1 cellular context compared by ENCODE assay signal in the genomic region with DNA sequence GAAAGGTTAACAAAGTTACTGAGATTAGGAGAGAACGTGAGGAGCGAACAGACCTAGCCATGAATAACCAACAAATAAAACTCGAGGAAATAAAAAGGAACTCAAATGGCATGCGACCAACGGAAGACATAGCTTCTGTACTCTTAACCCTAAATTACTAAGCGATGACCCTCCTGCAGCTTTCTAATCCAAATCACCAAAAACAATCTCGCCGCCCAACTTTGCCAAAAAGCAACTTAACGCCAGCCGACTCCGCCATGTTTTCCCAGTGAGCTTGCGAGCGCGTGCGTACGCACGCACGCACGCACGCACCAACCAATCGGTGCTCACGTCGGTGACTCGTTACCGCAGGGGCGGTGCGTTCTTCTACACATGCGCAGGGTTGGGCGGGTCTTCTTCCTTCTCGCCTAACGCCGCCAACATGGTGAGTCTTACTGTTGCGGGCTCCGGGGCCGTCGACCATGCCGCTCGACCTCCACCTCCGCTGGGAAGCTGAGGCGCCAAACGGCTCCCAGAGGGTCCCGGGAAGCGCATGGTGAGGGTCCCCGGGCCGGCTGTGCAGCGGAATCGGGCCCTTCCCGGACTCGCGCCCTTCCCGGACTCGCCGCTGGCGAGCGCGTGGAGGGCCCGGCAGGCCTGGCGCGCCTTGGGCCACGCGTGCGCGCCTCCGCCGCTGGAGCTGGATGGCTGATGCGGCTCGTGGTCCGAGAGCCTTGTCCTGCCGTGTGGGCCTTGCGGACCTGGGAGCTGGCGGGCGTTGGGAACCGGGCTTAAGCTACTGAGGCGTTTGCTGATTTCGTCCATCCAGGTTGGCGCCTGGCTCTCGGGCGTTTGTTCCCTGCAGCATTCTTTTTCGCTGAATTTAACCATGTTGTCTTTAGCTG.
TF ChIP-seq lines count a peak whose summit lies in the region.

A gene (plus strand): TSS at position 400 of the 884 bp plus-strand sequence. CDS start 133 bp downstream, at position 533.

TF ChIP-seq in HCT116, 20 proteins besides CTCF, POLR2A, EP300 and RAD21 (continued from another document):
- TF ChIP-seq POLR2AphosphoS5 (IDR thresholded peaks at IDR 0.05; ENCODE audit: low read depth, low read length): peak; percentile 99
- TF ChIP-seq SIN3A (IDR thresholded peaks at IDR 0.05; ENCODE audit: low read depth): peak; percentile 93
- no peak for TF ChIP-seq EZH2 (IDR thresholded peaks at IDR 0.05)
- TF ChIP-seq FOSL1 (IDR thresholded peaks at IDR 0.05; ENCODE audit: low read depth): no peak
- TF ChIP-seq, protein P1, sequence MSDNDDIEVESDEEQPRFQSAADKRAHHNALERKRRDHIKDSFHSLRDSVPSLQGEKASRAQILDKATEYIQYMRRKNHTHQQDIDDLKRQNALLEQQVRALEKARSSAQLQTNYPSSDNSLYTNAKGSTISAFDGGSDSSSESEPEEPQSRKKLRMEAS (IDR thresholded peaks at IDR 0.05): peak; percentile 96
- peak; percentile 82 for TF ChIP-seq SP1 (IDR thresholded peaks at IDR 0.05; ENCODE audit: low read depth)
